In genomic region chr6:33576668-33577067, GRCh38 we compare ENCODE assay signal across 1 cellular context.
TF ChIP-seq lines count a peak whose summit lies in the region.

No MANE protein-coding gene starts in this region.

TF ChIP-seq in GM12878, 131 proteins besides CTCF, POLR2A, EP300 and RAD21:
- TF ChIP-seq SP1 (IDR thresholded peaks at IDR 0.05; ENCODE audit: low read depth, low read length) (no peak), ATF3 (IDR thresholded peaks at IDR 0.05; ENCODE audit: borderline replicate concordance, extremely low read depth, low read depth, low read length) (no peak), ZSCAN29 (IDR thresholded peaks at IDR 0.05) (no peak), MTA3 (IDR thresholded peaks at IDR 0.05; ENCODE audit: borderline replicate concordance, low read length) (no peak), ZNF217 (IDR thresholded peaks at IDR 0.05) (no peak), STAT3 (IDR thresholded peaks at IDR 0.05; ENCODE audit: low read depth, low read length) (no peak), CHD2 (IDR thresholded peaks at IDR 0.05; ENCODE audit: borderline replicate concordance, low read depth, low read length) (no peak), ZNF207 (IDR thresholded peaks at IDR 0.05; ENCODE audit: borderline replicate concordance) (no peak), SUPT20H (IDR thresholded peaks at IDR 0.05; ENCODE audit: borderline replicate concordance, control insufficient read depth, low read depth, low read length) (no peak), NFXL1 (IDR thresholded peaks at IDR 0.05; ENCODE audit: borderline replicate concordance) (no peak), POLR2AphosphoS2 (IDR thresholded peaks at IDR 0.05; ENCODE audit: low read depth, low read length) (no peak)
- TF ChIP-seq, protein P1, sequence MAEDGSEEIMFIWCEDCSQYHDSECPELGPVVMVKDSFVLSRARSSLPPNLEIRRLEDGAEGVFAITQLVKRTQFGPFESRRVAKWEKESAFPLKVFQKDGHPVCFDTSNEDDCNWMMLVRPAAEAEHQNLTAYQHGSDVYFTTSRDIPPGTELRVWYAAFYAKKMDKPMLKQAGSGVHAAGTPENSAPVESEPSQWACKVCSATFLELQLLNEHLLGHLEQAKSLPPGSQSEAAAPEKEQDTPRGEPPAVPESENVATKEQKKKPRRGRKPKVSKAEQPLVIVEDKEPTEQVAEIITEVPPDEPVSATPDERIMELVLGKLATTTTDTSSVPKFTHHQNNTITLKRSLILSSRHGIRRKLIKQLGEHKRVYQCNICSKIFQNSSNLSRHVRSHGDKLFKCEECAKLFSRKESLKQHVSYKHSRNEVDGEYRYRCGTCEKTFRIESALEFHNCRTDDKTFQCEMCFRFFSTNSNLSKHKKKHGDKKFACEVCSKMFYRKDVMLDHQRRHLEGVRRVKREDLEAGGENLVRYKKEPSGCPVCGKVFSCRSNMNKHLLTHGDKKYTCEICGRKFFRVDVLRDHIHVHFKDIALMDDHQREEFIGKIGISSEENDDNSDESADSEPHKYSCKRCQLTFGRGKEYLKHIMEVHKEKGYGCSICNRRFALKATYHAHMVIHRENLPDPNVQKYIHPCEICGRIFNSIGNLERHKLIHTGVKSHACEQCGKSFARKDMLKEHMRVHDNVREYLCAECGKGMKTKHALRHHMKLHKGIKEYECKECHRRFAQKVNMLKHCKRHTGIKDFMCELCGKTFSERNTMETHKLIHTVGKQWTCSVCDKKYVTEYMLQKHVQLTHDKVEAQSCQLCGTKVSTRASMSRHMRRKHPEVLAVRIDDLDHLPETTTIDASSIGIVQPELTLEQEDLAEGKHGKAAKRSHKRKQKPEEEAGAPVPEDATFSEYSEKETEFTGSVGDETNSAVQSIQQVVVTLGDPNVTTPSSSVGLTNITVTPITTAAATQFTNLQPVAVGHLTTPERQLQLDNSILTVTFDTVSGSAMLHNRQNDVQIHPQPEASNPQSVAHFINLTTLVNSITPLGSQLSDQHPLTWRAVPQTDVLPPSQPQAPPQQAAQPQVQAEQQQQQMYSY (CRISPR knock-in tag; IDR thresholded peaks at IDR 0.05) = no peak
- TF ChIP-seq, protein P2, sequence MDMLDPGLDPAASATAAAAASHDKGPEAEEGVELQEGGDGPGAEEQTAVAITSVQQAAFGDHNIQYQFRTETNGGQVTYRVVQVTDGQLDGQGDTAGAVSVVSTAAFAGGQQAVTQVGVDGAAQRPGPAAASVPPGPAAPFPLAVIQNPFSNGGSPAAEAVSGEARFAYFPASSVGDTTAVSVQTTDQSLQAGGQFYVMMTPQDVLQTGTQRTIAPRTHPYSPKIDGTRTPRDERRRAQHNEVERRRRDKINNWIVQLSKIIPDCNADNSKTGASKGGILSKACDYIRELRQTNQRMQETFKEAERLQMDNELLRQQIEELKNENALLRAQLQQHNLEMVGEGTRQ (IDR thresholded peaks at IDR 0.05; ENCODE audit: borderline replicate concordance, low read depth, low read length) = no peak
- TF ChIP-seq, protein P3, sequence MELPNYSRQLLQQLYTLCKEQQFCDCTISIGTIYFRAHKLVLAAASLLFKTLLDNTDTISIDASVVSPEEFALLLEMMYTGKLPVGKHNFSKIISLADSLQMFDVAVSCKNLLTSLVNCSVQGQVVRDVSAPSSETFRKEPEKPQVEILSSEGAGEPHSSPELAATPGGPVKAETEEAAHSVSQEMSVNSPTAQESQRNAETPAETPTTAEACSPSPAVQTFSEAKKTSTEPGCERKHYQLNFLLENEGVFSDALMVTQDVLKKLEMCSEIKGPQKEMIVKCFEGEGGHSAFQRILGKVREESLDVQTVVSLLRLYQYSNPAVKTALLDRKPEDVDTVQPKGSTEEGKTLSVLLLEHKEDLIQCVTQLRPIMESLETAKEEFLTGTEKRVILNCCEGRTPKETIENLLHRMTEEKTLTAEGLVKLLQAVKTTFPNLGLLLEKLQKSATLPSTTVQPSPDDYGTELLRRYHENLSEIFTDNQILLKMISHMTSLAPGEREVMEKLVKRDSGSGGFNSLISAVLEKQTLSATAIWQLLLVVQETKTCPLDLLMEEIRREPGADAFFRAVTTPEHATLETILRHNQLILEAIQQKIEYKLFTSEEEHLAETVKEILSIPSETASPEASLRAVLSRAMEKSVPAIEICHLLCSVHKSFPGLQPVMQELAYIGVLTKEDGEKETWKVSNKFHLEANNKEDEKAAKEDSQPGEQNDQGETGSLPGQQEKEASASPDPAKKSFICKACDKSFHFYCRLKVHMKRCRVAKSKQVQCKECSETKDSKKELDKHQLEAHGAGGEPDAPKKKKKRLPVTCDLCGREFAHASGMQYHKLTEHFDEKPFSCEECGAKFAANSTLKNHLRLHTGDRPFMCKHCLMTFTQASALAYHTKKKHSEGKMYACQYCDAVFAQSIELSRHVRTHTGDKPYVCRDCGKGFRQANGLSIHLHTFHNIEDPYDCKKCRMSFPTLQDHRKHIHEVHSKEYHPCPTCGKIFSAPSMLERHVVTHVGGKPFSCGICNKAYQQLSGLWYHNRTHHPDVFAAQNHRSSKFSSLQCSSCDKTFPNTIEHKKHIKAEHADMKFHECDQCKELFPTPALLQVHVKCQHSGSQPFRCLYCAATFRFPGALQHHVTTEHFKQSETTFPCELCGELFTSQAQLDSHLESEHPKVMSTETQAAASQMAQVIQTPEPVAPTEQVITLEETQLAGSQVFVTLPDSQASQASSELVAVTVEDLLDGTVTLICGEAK (IDR thresholded peaks at IDR 0.05; ENCODE audit: borderline replicate concordance) = no peak
